In the genomic region with DNA sequence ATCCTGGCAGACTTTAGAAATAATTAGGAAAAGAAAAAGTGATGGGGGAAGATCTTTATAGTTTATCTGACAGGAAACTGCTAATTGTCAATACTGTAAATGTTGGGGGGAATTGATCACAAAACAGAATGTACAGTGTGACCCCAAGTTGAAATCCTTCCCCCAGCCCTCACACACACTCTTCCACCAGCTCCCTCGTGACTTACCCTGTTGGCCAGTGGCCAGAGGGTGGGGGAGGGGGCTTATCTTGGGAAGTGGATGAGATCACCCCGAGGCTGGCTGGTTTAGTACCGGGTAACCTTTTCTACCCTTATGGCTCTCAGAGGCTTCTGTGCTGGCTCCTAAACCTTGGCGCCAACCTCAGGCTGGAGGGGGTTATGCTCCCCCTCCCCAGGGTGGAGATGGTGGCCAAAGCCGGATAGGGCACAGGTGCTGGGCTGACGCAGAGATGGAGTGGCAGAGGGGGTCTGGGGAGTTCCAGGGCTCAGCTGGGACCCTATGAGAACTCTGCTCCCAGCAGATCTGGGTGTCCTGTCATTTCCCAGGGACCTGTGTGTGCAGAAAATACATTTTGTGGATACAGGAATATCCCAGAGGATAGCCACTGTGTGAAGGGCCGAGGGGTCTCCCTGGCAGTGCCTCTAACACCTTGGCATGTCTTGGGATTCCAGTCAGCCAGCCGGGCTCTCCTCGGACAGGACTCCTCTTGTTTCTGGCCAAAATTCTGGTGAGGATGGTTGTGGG, we compare ENCODE assay signal across 6 cellular contexts. TPM values are rescaled to one million over a fixed set of nuclear protein-coding genes. Genes with fewer than 3 reads are reported as not detected.
A peak's percentile ranks its signal among the peaks of the same experiment; 100 is the strongest.
DNase-seq lines count a peak whose midpoint lies in the region; ATAC-seq, FAIRE-seq and TF ChIP-seq lines count a peak whose summit lies in the region.

No MANE protein-coding gene starts in this region.

- no peaks in the 10 kb centered on the region for H3K9me3 ChIP-seq in A673 (ENCODE audit: low read depth, low read length, poor library complexity, severe bottlenecking)
- H3K9me3 ChIP-seq in heart right ventricle = no peaks in the 10 kb centered on the region
- no peaks in the 10 kb centered on the region for H3K9me3 ChIP-seq in upper lobe of right lung

- peak; percentile 6 to 41 (median 20) for ATAC-seq in heart right ventricle
- ATAC-seq in upper lobe of right lung = peak; percentile 49

- DNase-seq in A673 (ENCODE audit: low spot score) (peak; percentile 63), NCI-H510A (lab: John Stamatoyannopoulos, UW) (peak; percentile 47), heart right ventricle (peak; percentile 81 to 83), upper lobe of right lung (peak; percentile 87), frontal cortex (ENCODE audit: low spot score in 2 of 2) (no peak)
- DNase-seq in activated CD4-positive, alpha-beta T cell treated with anti-CD3 and anti-CD28 coated beads, Interleukin-2, amount 10 ng/mL, durations not matched to agents 24 days and 14 days = no peak

- TF ChIP-seq CTCF in A673 (conservative IDR thresholded peaks at IDR 0.05; ENCODE audit: low read depth, low read length) (no peak), heart right ventricle (IDR thresholded peaks at IDR 0.05) (no peak), upper lobe of right lung (IDR thresholded peaks at IDR 0.05) (no peak)

- H3K36me3 ChIP-seq in A673 (ENCODE audit: insufficient read depth, low read length, poor library complexity, severe bottlenecking) (no peaks in the 10 kb centered on the region), heart right ventricle (no peaks in the 10 kb centered on the region), upper lobe of right lung (no peaks in the 10 kb centered on the region)

- H3K4me1 ChIP-seq in A673 (ENCODE audit: insufficient read depth, low read length, poor library complexity, severe bottlenecking) = peaks cover 10% of the 10 kb centered on the region
- peaks cover 23 to 84% (median 58%) of the 10 kb centered on the region in 9 donors for H3K4me1 ChIP-seq in heart right ventricle
- peaks cover 35% of the 10 kb centered on the region for H3K4me1 ChIP-seq in upper lobe of right lung

- intact Hi-C loops in A673 (cut with micrococcal nuclease; ENCODE audit: unreplicated experiment) (loop anchor here (5.0 to 10.0 kb wide), 2 partner anchors 47 to 255 kb away; a partner anchor contains a TSS), heart right ventricle (cut with DNase I) (loop anchor here in 6 of 10 donors (2.0 to 10.0 kb wide), 4 partner anchors 29 to 55 kb away; a partner anchor contains a TSS), upper lobe of right lung (cut with DNase I) (no loop called here)
- intact Hi-C loops in activated CD4-positive, alpha-beta T cell treated with anti-CD3 and anti-CD28 coated beads, Interleukin-2, amount 10 ng/mL, durations not matched to agents 24 days and 14 days (cut with micrococcal nuclease) = no loop called here

- H3K27me3 Mint-ChIP-seq in activated CD4-positive, alpha-beta T cell treated with anti-CD3 and anti-CD28 coated beads, Interleukin-2, amount 10 ng/mL, durations not matched to agents 24 days and 14 days = no peaks in the 10 kb centered on the region

- H3K27ac Mint-ChIP-seq in activated CD4-positive, alpha-beta T cell treated with anti-CD3 and anti-CD28 coated beads, Interleukin-2, amount 10 ng/mL, durations not matched to agents 24 days and 14 days = no peak overlapping the region

- no peaks in the 10 kb centered on the region for H3K36me3 Mint-ChIP-seq in activated CD4-positive, alpha-beta T cell treated with anti-CD3 and anti-CD28 coated beads, Interleukin-2, amount 10 ng/mL, durations not matched to agents 24 days and 14 days (ENCODE audit: low read depth)

- no peak overlapping the region for H3K4me3 Mint-ChIP-seq in activated CD4-positive, alpha-beta T cell treated with anti-CD3 and anti-CD28 coated beads, Interleukin-2, amount 10 ng/mL, durations not matched to agents 24 days and 14 days

- FAIRE-seq in frontal cortex (lab: Jason Lieb, UNC) = no peak

- POLR2A ChIA-PET in A673 (lab: Charles Lee; ENCODE audit: low non-redundant PET) = interaction anchor here (0.6 kb wide), 1 partner anchor 20 kb away, joined by 4 read pairs; no protein-coding TSS in a partner anchor

- peaks cover 3% of the 10 kb centered on the region for H3K4me1 Mint-ChIP-seq in activated CD4-positive, alpha-beta T cell treated with anti-CD3 and anti-CD28 coated beads, Interleukin-2, amount 10 ng/mL, durations not matched to agents 24 days and 14 days

- H3K4me3 ChIP-seq in A673 (ENCODE audit: low read depth, low read length, poor library complexity, severe bottlenecking) (no peak overlapping the region), heart right ventricle (no peak overlapping the region), upper lobe of right lung (no peak overlapping the region)

- no peaks in the 10 kb centered on the region for H3K9me3 Mint-ChIP-seq in activated CD4-positive, alpha-beta T cell treated with anti-CD3 and anti-CD28 coated beads, Interleukin-2, amount 10 ng/mL, durations not matched to agents 24 days and 14 days

- BruUV-seq in A673 (replicated peaks; lab: Mats Ljungman, UMichigan) = no TSS peak

- no peak overlapping the region for H3K27ac ChIP-seq in A673 (ENCODE audit: low read depth, low read length, poor library complexity, severe bottlenecking)
- H3K27ac ChIP-seq in heart right ventricle = peak overlapping the region; percentile 72 to 99 (median 94)
- H3K27ac ChIP-seq in upper lobe of right lung = peak overlapping the region; percentile 73

- WGBS in heart right ventricle, 2 donors = 11 to 20% methylated on average over 9 of the region's 9 CpGs

- no peaks in the 10 kb centered on the region for H3K27me3 ChIP-seq in A673 (replicated peaks; ENCODE audit: insufficient read depth, low read depth, low read length, poor library complexity)
- no peaks in the 10 kb centered on the region for H3K27me3 ChIP-seq in heart right ventricle
- H3K27me3 ChIP-seq in upper lobe of right lung = no peaks in the 10 kb centered on the region

- CTCF ChIA-PET in A673 (lab: Charles Lee) = no interaction called here

RNA-seq across cellular contexts. Expression of a gene that starts 18.6 kb away (rescaled TPM):
- total RNA-seq in A673 (2021) (not detected in 2 replicates), heart right ventricle (under 1 TPM in 3 of 10 donors, not detected in 7; 0.25 to 0.47 (median 0.47) TPM), upper lobe of right lung (not detected), frontal cortex (not detected)
- under 1 TPM; 0.15 to 0.59 TPM for polyA plus RNA-seq in heart right ventricle
- not detected in 2 replicates for total RNA-seq in activated CD4-positive, alpha-beta T cell treated with anti-CD3 and anti-CD28 coated beads, Interleukin-2, amount 10 ng/mL, durations not matched to agents 24 days and 14 days

RNA-seq across cellular contexts. Expression of a gene that starts 19.8 kb away (rescaled TPM):
- 40.5 and 42.0 TPM in 2 replicates for total RNA-seq in A673 (2021)
- total RNA-seq in heart right ventricle = 1 to 10 TPM; 2.9 to 5.7 (median 3.8) TPM
- polyA plus RNA-seq in heart right ventricle = 1 to 10 TPM; 1.2 to 1.4 TPM
- 22.4 TPM for total RNA-seq in upper lobe of right lung
- 8.6 TPM for total RNA-seq in frontal cortex
- total RNA-seq in activated CD4-positive, alpha-beta T cell treated with anti-CD3 and anti-CD28 coated beads, Interleukin-2, amount 10 ng/mL, durations not matched to agents 24 days and 14 days = 48.0 and 51.8 TPM in 2 replicates

RNA-seq across cellular contexts. Expression of a gene that starts 25.2 kb away (rescaled TPM):
- total RNA-seq in A673 (2021) (0.19 and 0.28 TPM in 2 replicates), heart right ventricle (1,000 to 10,000 TPM in 1 of 10 donors, 100 to 1,000 TPM in 5, 10 to 100 TPM in 4; 48.4 to 1,227 (median 105) TPM), upper lobe of right lung (11.1 TPM), frontal cortex (2.4 TPM)
- 100 to 1,000 TPM; 176 to 435 TPM for polyA plus RNA-seq in heart right ventricle
- 1.3 TPM in 2 replicates for total RNA-seq in activated CD4-positive, alpha-beta T cell treated with anti-CD3 and anti-CD28 coated beads, Interleukin-2, amount 10 ng/mL, durations not matched to agents 24 days and 14 days

RNA-seq across cellular contexts. Expression of a gene that starts 34.1 kb away (rescaled TPM):
- total RNA-seq in A673 (2021) (97.4 and 108 TPM in 2 replicates), heart right ventricle (100 to 1,000 TPM; 103 to 196 (median 111) TPM), upper lobe of right lung (69.4 TPM), frontal cortex (105 TPM)
- polyA plus RNA-seq in heart right ventricle = 100 to 1,000 TPM; 189 to 743 TPM
- total RNA-seq in activated CD4-positive, alpha-beta T cell treated with anti-CD3 and anti-CD28 coated beads, Interleukin-2, amount 10 ng/mL, durations not matched to agents 24 days and 14 days = 170 and 176 TPM in 2 replicates

RNA-seq across cellular contexts. Expression of a gene that starts 35.2 kb away (rescaled TPM):
- 37.6 and 39.8 TPM in 2 replicates for total RNA-seq in A673 (2021)
- total RNA-seq in heart right ventricle = 100 to 1,000 TPM in 3 of 10 donors, 10 to 100 TPM in 7; 56.1 to 194 (median 81.5) TPM
- polyA plus RNA-seq in heart right ventricle = 100 to 1,000 TPM in 1 of 2 donors, 10 to 100 TPM in 1; 25.1 to 145 TPM
- total RNA-seq in upper lobe of right lung = 35.8 TPM
- total RNA-seq in frontal cortex = 22.8 TPM
- total RNA-seq in activated CD4-positive, alpha-beta T cell treated with anti-CD3 and anti-CD28 coated beads, Interleukin-2, amount 10 ng/mL, durations not matched to agents 24 days and 14 days = 30.6 and 33.6 TPM in 2 replicates

Comparison
In these comparisons a context has a peak if more than half of its experiments do, and no peak if none do; other contexts are left out.
1. DNase-seq: peak in A673 (single experiment), NCI-H510A (single experiment), heart right ventricle (2 of 2) and upper lobe of right lung (single experiment); none in frontal cortex (0 of 2) and activated CD4-positive, alpha-beta T cell treated with anti-CD3 and anti-CD28 coated beads, Interleukin-2, amount 10 ng/mL, durations not matched to agents 24 days and 14 days (single experiment).
2. intact Hi-C loops: an anchor here in A673 (5.0 to 10.0 kb wide) and heart right ventricle (2.0 to 10.0 kb wide); none called in upper lobe of right lung and activated CD4-positive, alpha-beta T cell treated with anti-CD3 and anti-CD28 coated beads, Interleukin-2, amount 10 ng/mL, durations not matched to agents 24 days and 14 days.